In genomic region chr16:2205104-2205966, GRCh38 we compare ENCODE assay signal across 8 cellular contexts. TPM values are rescaled to one million over a fixed set of nuclear protein-coding genes. Genes with fewer than 3 reads are reported as not detected.
DNase-seq lines count a peak whose midpoint lies in the region; ATAC-seq and TF ChIP-seq lines count a peak whose summit lies in the region.

MLST8 (plus strand) TSS chr16:2205454; CDS start chr16:2206086, 632 bp downstream.

- H2BK5ac ChIP-seq in neuronal stem cell (ENCODE audit: low read length), result peak within 1 kb of the TSS; percentile 98

- H3K14ac ChIP-seq in neuronal stem cell (ENCODE audit: low read length), result peak within 1 kb of the TSS; percentile 100

- peak within 1 kb of the TSS; percentile 100 for H2BK12ac ChIP-seq in neuronal stem cell (ENCODE audit: low read length)

- ATAC-seq in GM21576 (IDR thresholded peaks at IDR 0.05; ENCODE audit: unreplicated experiment) (peak; percentile 65), foreskin keratinocyte (peak; percentile 53)

- H3K27me3 ChIP-seq in foreskin keratinocyte (no peaks in the 10 kb centered on the region), neuronal stem cell (ENCODE audit: control insufficient read depth in 3 of 3, insufficient read depth in 3 of 3, low read depth in 1 of 3, low read length in 3 of 3) (peaks cover 0 to 2% (median 2%) of the 10 kb centered on the region in 3 experiments), subcutaneous abdominal adipose tissue (ENCODE audit: control insufficient read depth in 5 of 5, insufficient read depth in 4 of 5, low read length in 5 of 5) (no peaks in the 10 kb centered on the region)

- H4K8ac ChIP-seq in neuronal stem cell (ENCODE audit: low read depth, low read length), result peak within 1 kb of the TSS; percentile 93

- H3K79me1 ChIP-seq in neuronal stem cell (ENCODE audit: low read depth, low read length), result peaks cover 18% of the 10 kb centered on the region

- H2AFZ ChIP-seq in neuronal stem cell (ENCODE audit: low read length), result peak within 1 kb of the TSS; percentile 97

- H3K18ac ChIP-seq in neuronal stem cell (ENCODE audit: low read length), result peak within 1 kb of the TSS; percentile 100

- peak within 1 kb of the TSS; percentile 85 for H3K4me2 ChIP-seq in neuronal stem cell (ENCODE audit: insufficient read depth, low read length, poor library complexity, severe bottlenecking)

- H2BK120ac ChIP-seq in neuronal stem cell (ENCODE audit: low read depth, low read length), result peak within 1 kb of the TSS; percentile 87

- H2BK15ac ChIP-seq in neuronal stem cell (ENCODE audit: low read length), result peak within 1 kb of the TSS; percentile 90

- peak within 1 kb of the TSS; percentile 100 for H2AK5ac ChIP-seq in neuronal stem cell (ENCODE audit: low read depth, low read length)

- TF ChIP-seq CTCF in foreskin keratinocyte (conservative IDR thresholded peaks at IDR 0.05), result peak; percentile 50

- peak within 1 kb of the TSS; percentile 98 for H3K23ac ChIP-seq in neuronal stem cell (ENCODE audit: low read depth, low read length, poor library complexity)

- H3K4me1 ChIP-seq in foreskin keratinocyte, result no peaks in the 10 kb centered on the region
- H3K4me1 ChIP-seq in neuronal stem cell (ENCODE audit: control insufficient read depth in 2 of 2, insufficient read depth in 1 of 2, low read depth in 1 of 2, low read length in 2 of 2), result peaks cover 6 to 9% of the 10 kb centered on the region in 2 donors
- peaks cover 6 to 22% (median 21%) of the 10 kb centered on the region in 5 donors for H3K4me1 ChIP-seq in subcutaneous abdominal adipose tissue (ENCODE audit: control insufficient read depth in 5 of 5, insufficient read depth in 5 of 5, low read length in 5 of 5)

- WGBS in neuronal stem cell (ENCODE audit: extremely low coverage in 2 of 2, insufficient read length in 2 of 2, insufficient replicate concordance in 1 of 2), 2 donors, result no CpG with 5 or more reads among the region's 93 CpGs

- H3K9ac ChIP-seq in neuronal stem cell (ENCODE audit: low read depth, low read length, poor library complexity) (peak within 1 kb of the TSS; percentile 98), subcutaneous abdominal adipose tissue (ENCODE audit: low read length in 5 of 5) (peak within 1 kb of the TSS in 4 of 5 donors; percentile 88 to 95 (median 94))

- H3K27ac ChIP-seq in foreskin keratinocyte, result peak within 1 kb of the TSS; percentile 97
- H3K27ac ChIP-seq in neuronal stem cell (replicated peaks; ENCODE audit: low read length), result peak within 1 kb of the TSS; percentile 92
- peak within 1 kb of the TSS; percentile 84 for H3K27ac ChIP-seq in subcutaneous abdominal adipose tissue (ENCODE audit: low read depth, low read length)

- H3K4ac ChIP-seq in neuronal stem cell (ENCODE audit: low read length), result peak within 1 kb of the TSS; percentile 76

- H3K36me3 ChIP-seq in neuronal stem cell (replicated peaks in 1 of 2; ENCODE audit: control insufficient read depth in 2 of 2, insufficient read depth in 2 of 2, low read length in 2 of 2) (peaks cover 30 to 43% of the 10 kb centered on the region in 2 donors), subcutaneous abdominal adipose tissue (ENCODE audit: control insufficient read depth in 5 of 5, insufficient read depth in 5 of 5, low read length in 5 of 5) (peaks cover 0 to 37% (median 31%) of the 10 kb centered on the region in 5 donors)

- H3K4me3 ChIP-seq in neuronal stem cell (ENCODE audit: low read length in 2 of 2) (peak within 1 kb of the TSS; percentile 90 to 97), subcutaneous abdominal adipose tissue (ENCODE audit: low read depth in 1 of 5, low read length in 5 of 5) (peak within 1 kb of the TSS; percentile 66 to 98 (median 91))

- DNase-seq in Daoy (ENCODE audit: low read depth), result peak; percentile 85
- peak; percentile 92 for DNase-seq in KG1 (lab: John Stamatoyannopoulos, UW)
- DNase-seq in SHP77 treated with DMSO at 0.1 percent for 48 hours (lab: John Stamatoyannopoulos, UW), result peak; percentile 67
- DNase-seq in activated gamma-delta T cell treated with Interleukin-2 at 50 U/mL for 16 hours, result peak; percentile 89
- DNase-seq in foreskin keratinocyte, result peak; percentile 46 to 77
- DNase-seq in neuronal stem cell (ENCODE audit: low spot score), result peak; percentile 91

- H3K9me3 ChIP-seq in neuronal stem cell (replicated peaks in 1 of 2; ENCODE audit: control insufficient read depth in 2 of 2, insufficient read depth in 1 of 2, low read depth in 1 of 2, low read length in 2 of 2) (peaks cover 0 to 2% of the 10 kb centered on the region in 2 donors), subcutaneous abdominal adipose tissue (ENCODE audit: control insufficient read depth in 5 of 5, low read length in 5 of 5) (no peaks in the 10 kb centered on the region)

- peak within 1 kb of the TSS; percentile 85 for H4K91ac ChIP-seq in neuronal stem cell (ENCODE audit: low read depth, low read length, poor library complexity)

RNA-seq across cellular contexts. Expression of gene MLST8, which starts in this region (rescaled TPM):
- 12.1 and 19.3 TPM in 2 replicates for total RNA-seq in Daoy (2014; rRNA removed; shearing (Covaris generic))
- 21.8 and 29.2 TPM in 2 replicates for total RNA-seq in foreskin keratinocyte
- 61.0 and 64.1 TPM in 2 replicates for polyA plus RNA-seq in foreskin keratinocyte
- 74.1 TPM for polyA plus RNA-seq in neuronal stem cell (2013, experiment 1 of 2)
- 70.9 TPM for polyA plus RNA-seq in neuronal stem cell (2013, experiment 2 of 2)

Comparison
In these comparisons a context has a peak if more than half of its experiments do, and no peak if none do; other contexts are left out.
1. Peak in every context shown above with its lines: DNase-seq, ATAC-seq, H3K4me3 ChIP-seq and H3K27ac ChIP-seq.